In genomic region chr19:15450528-15450890, GRCh38 we compare ENCODE assay signal across 7 cellular contexts. TPM values are rescaled to one million over a fixed set of nuclear protein-coding genes. Genes with fewer than 3 reads are reported as not detected.
A peak's percentile ranks its signal among the peaks of the same experiment; 100 is the strongest.
DNase-seq lines count a peak whose midpoint lies in the region; ATAC-seq, FAIRE-seq and TF ChIP-seq lines count a peak whose summit lies in the region.
"Had no signal": no experiment of that assay in that cellular context is flagged by ENCODE, and none has a peak within 500 bp of the region (broad histone marks: within the 10 kb centered on the region; RNA-seq: fewer than 3 reads in every experiment).

No MANE protein-coding gene starts in this region.

- intact Hi-C loops in CD4-positive, alpha-beta memory T cell (cut with micrococcal nuclease): loop anchor here (1.0 to 2.0 kb wide), 2 partner anchors 14 to 18 kb away; partner anchors contain the start of gene RASAL3
- intact Hi-C loops in activated CD4-positive, alpha-beta memory T cell treated with anti-CD3 and anti-CD28 coated beads for 36 hours (cut with micrococcal nuclease): no loop called here
- intact Hi-C loops in natural killer cell (cut with micrococcal nuclease): no loop called here

- H3K4me1 ChIP-seq in CD4-positive, alpha-beta memory T cell (ENCODE audit: insufficient read depth, low read length): peaks cover 21% of the 10 kb centered on the region

- H3K27me3 Mint-ChIP-seq in CD4-positive, alpha-beta memory T cell: no peaks in the 10 kb centered on the region
- H3K27me3 Mint-ChIP-seq in activated CD4-positive, alpha-beta memory T cell treated with anti-CD3 and anti-CD28 coated beads for 36 hours: no peaks in the 10 kb centered on the region
- no peaks in the 10 kb centered on the region for H3K27me3 Mint-ChIP-seq in natural killer cell (ENCODE audit: low read depth in 2 of 2)

- H3K27ac ChIP-seq in CD4-positive, alpha-beta memory T cell (ENCODE audit: low read depth, low read length): peak overlapping the region; percentile 57

- H3K9me3 ChIP-seq in CD4-positive, alpha-beta memory T cell (ENCODE audit: control insufficient read depth in 1 of 2, low read length in 2 of 2): no peaks in the 10 kb centered on the region

- no peak for TF ChIP-seq CTCF in natural killer cell (IDR thresholded peaks at IDR 0.05)

- H3K27ac Mint-ChIP-seq in CD4-positive, alpha-beta memory T cell: peak overlapping the region; percentile 89 to 98 (median 97)
- H3K27ac Mint-ChIP-seq in activated CD4-positive, alpha-beta memory T cell treated with anti-CD3 and anti-CD28 coated beads for 36 hours: peak overlapping the region; percentile 81
- peak overlapping the region; percentile 82 to 91 for H3K27ac Mint-ChIP-seq in natural killer cell

- CTCF ChIA-PET in CD4-positive, alpha-beta memory T cell (lab: Charles Lee; ENCODE audit: partially characterized antibody): interaction anchor here (0.8 to 4.2 kb wide), 3 partner anchors 31 to 104 kb away, joined by 3 to 17 read pairs (median 3); partner anchors contain the start of gene AKAP8L
- CTCF ChIA-PET in activated CD4-positive, alpha-beta memory T cell treated with anti-CD3 and anti-CD28 coated beads for 36 hours (lab: Charles Lee): interaction anchor here (0.9 to 2.9 kb wide), 3 partner anchors 13 to 105 kb away, joined by 3 to 11 read pairs (median 8); partner anchors contain the start of gene AKAP8L

- H3K36me3 Mint-ChIP-seq in CD4-positive, alpha-beta memory T cell: peaks cover 31 to 38% of the 10 kb centered on the region in 2 donors
- peaks cover 40% of the 10 kb centered on the region for H3K36me3 Mint-ChIP-seq in activated CD4-positive, alpha-beta memory T cell treated with anti-CD3 and anti-CD28 coated beads for 36 hours
- no peaks in the 10 kb centered on the region for H3K36me3 Mint-ChIP-seq in natural killer cell

- H3K36me3 ChIP-seq in CD4-positive, alpha-beta memory T cell (ENCODE audit: insufficient read depth, low read length): peaks cover 28% of the 10 kb centered on the region

- ATAC-seq in natural killer cell: no peak
- ATAC-seq in GM21447 (IDR thresholded peaks at IDR 0.05; ENCODE audit: unreplicated experiment): no peak

- H3K27me3 ChIP-seq in CD4-positive, alpha-beta memory T cell (ENCODE audit: insufficient read depth, low read length): no peaks in the 10 kb centered on the region

- DNase-seq in CD4-positive, alpha-beta memory T cell: no peak
- no peak for DNase-seq in activated CD4-positive, alpha-beta memory T cell treated with anti-CD3 and anti-CD28 coated beads for 36 hours
- DNase-seq in natural killer cell (no peak), RCC 7860 (ENCODE audit: low spot score) (no peak)
- DNase-seq in activated CD4-positive, alpha-beta T cell treated with anti-CD3 and anti-CD28 coated beads, Interleukin-2, amount 50 U/mL, for 48 hours: no peak

- peak overlapping the region; percentile 78 to 91 (median 85) for H3K4me3 Mint-ChIP-seq in CD4-positive, alpha-beta memory T cell
- peak overlapping the region; percentile 62 for H3K4me3 Mint-ChIP-seq in activated CD4-positive, alpha-beta memory T cell treated with anti-CD3 and anti-CD28 coated beads for 36 hours
- H3K4me3 Mint-ChIP-seq in natural killer cell: peak overlapping the region; percentile 75

- H3K4me1 Mint-ChIP-seq in CD4-positive, alpha-beta memory T cell: peaks cover 13 to 36% (median 29%) of the 10 kb centered on the region in 4 donors
- H3K4me1 Mint-ChIP-seq in activated CD4-positive, alpha-beta memory T cell treated with anti-CD3 and anti-CD28 coated beads for 36 hours (ENCODE audit: low read depth): peaks cover 20% of the 10 kb centered on the region
- H3K4me1 Mint-ChIP-seq in natural killer cell: peaks cover 31 to 51% of the 10 kb centered on the region in 2 donors

- H3K4me3 ChIP-seq in CD4-positive, alpha-beta memory T cell (ENCODE audit: low read length in 2 of 2): no peak overlapping the region

- POLR2A ChIA-PET in CD4-positive, alpha-beta memory T cell (lab: Charles Lee; ENCODE audit: partially characterized antibody): interaction anchor here (0.9 to 9.0 kb wide), 9 partner anchors 9 to 917 kb away, joined by 3 to 180 read pairs (median 15); partner anchors contain the start of genes AKAP8, AKAP8L and RASAL3
- POLR2A ChIA-PET in activated CD4-positive, alpha-beta memory T cell treated with anti-CD3 and anti-CD28 coated beads for 36 hours (lab: Charles Lee): interaction anchor here (0.7 to 0.8 kb wide), 2 partner anchors 14 to 17 kb away, joined by 3 to 4 read pairs; partner anchors contain the start of gene RASAL3

- peaks cover 0 to 2% (median 0%) of the 10 kb centered on the region in 8 donors for H3K9me3 Mint-ChIP-seq in CD4-positive, alpha-beta memory T cell
- H3K9me3 Mint-ChIP-seq in activated CD4-positive, alpha-beta memory T cell treated with anti-CD3 and anti-CD28 coated beads for 36 hours: no peaks in the 10 kb centered on the region
- H3K9me3 Mint-ChIP-seq in natural killer cell: no peaks in the 10 kb centered on the region

- no peak for FAIRE-seq in RCC 7860 (lab: Jason Lieb, UNC)
- FAIRE-seq: frontal cortex had no signal

RNA-seq across cellular contexts. Expression of gene WIZ, which starts 0.8 kb away (rescaled TPM):
- total RNA-seq in CD4-positive, alpha-beta memory T cell: 10 to 100 TPM; 28.7 to 30.0 TPM
- 1 to 10 TPM in 1 of 2 donors, under 1 TPM in 1; 0.03 to 2.5 TPM for polyA plus RNA-seq in CD4-positive, alpha-beta memory T cell
- total RNA-seq in activated CD4-positive, alpha-beta memory T cell treated with anti-CD3 and anti-CD28 coated beads for 36 hours: 10 to 100 TPM; 18.2 to 21.4 TPM
- total RNA-seq in natural killer cell: 10 to 100 TPM; 24.3 to 29.3 (median 24.4) TPM

RNA-seq across cellular contexts. Expression of gene RASAL3, which starts 13.8 kb away (rescaled TPM):
- total RNA-seq in CD4-positive, alpha-beta memory T cell: 100 to 1,000 TPM; 229 to 238 TPM
- 100 to 1,000 TPM in 1 of 2 donors, 10 to 100 TPM in 1; 37.4 to 106 TPM for polyA plus RNA-seq in CD4-positive, alpha-beta memory T cell
- total RNA-seq in activated CD4-positive, alpha-beta memory T cell treated with anti-CD3 and anti-CD28 coated beads for 36 hours: 100 to 1,000 TPM; 125 to 130 TPM
- 100 to 1,000 TPM; 217 to 283 (median 224) TPM for total RNA-seq in natural killer cell

RNA-seq across cellular contexts. Expression of gene PGLYRP2, which starts 28.8 kb away (rescaled TPM):
- total RNA-seq in CD4-positive, alpha-beta memory T cell: under 1 TPM; 0.61 to 0.91 TPM
- polyA plus RNA-seq in CD4-positive, alpha-beta memory T cell: under 1 TPM; 0.19 to 0.23 TPM
- total RNA-seq in activated CD4-positive, alpha-beta memory T cell treated with anti-CD3 and anti-CD28 coated beads for 36 hours: under 1 TPM in 1 of 2 experiments, not detected in 1; 0.24 TPM
- total RNA-seq in natural killer cell: under 1 TPM in 2 of 3 donors, not detected in 1; 0.21 to 0.28 TPM
- total RNA-seq: frontal cortex had no signal

RNA-seq across cellular contexts. Expression of gene AKAP8L, which starts 31.7 kb away (rescaled TPM):
- total RNA-seq in CD4-positive, alpha-beta memory T cell: 100 to 1,000 TPM; 177 to 182 TPM
- 10 to 100 TPM; 31.4 to 61.4 TPM for polyA plus RNA-seq in CD4-positive, alpha-beta memory T cell
- 100 to 1,000 TPM in 1 of 2 experiments, 10 to 100 TPM in 1; 94.2 to 100 TPM for total RNA-seq in activated CD4-positive, alpha-beta memory T cell treated with anti-CD3 and anti-CD28 coated beads for 36 hours
- 100 to 1,000 TPM; 144 to 174 (median 173) TPM for total RNA-seq in natural killer cell

RNA-seq across cellular contexts. Expression of gene CYP4F22, which starts 57.8 kb away (rescaled TPM):
- total RNA-seq in CD4-positive, alpha-beta memory T cell: under 1 TPM; 0.44 to 0.61 TPM
- polyA plus RNA-seq in CD4-positive, alpha-beta memory T cell: 1 to 10 TPM; 1.1 to 1.7 TPM
- under 1 TPM; 0.50 to 0.56 TPM for total RNA-seq in activated CD4-positive, alpha-beta memory T cell treated with anti-CD3 and anti-CD28 coated beads for 36 hours
- total RNA-seq in natural killer cell: 1 to 10 TPM; 2.2 to 3.1 (median 2.6) TPM
- total RNA-seq: frontal cortex had no signal
